In genomic region chr7:66629222-66629658, GRCh38 we compare ENCODE assay signal across 8 cellular contexts. TPM values are rescaled to one million over a fixed set of nuclear protein-coding genes. Genes with fewer than 3 reads are reported as not detected.
DNase-seq lines count a peak whose midpoint lies in the region; ATAC-seq and TF ChIP-seq lines count a peak whose summit lies in the region.

No MANE protein-coding gene starts in this region.

- TF ChIP-seq CTCF in MM.1S (IDR thresholded peaks at IDR 0.05; ENCODE audit: low read length) = no peak
- TF ChIP-seq CTCF in coronary artery (IDR thresholded peaks at IDR 0.05) = no peak

- H3K9me2 ChIP-seq in MM.1S (replicated peaks; ENCODE audit: insufficient read depth, low read length) = no peaks in the 10 kb centered on the region

- H4K20me1 ChIP-seq in MM.1S (ENCODE audit: insufficient read depth, low read length) = no peaks in the 10 kb centered on the region

- H3K4me3 ChIP-seq in MM.1S (ENCODE audit: low read length) (peak overlapping the region; percentile 67), coronary artery (peak overlapping the region; percentile 95), mononuclear cell (ENCODE audit: low read length) (peak overlapping the region; percentile 67)

- H3K36me3 ChIP-seq in MM.1S (replicated peaks; ENCODE audit: insufficient read depth, low read length) = no peaks in the 10 kb centered on the region

- peak overlapping the region; percentile 67; the same call in 1 of the 2 replicates for H2AFZ ChIP-seq in MM.1S (ENCODE audit: low read length)

- DNase-seq in MM.1S (no peak), coronary artery (ENCODE audit: low spot score) (peak; percentile 84), SIG-M5 (lab: John Stamatoyannopoulos, UW) (no peak), NCI-H187 (lab: John Stamatoyannopoulos, UW) (no peak)

- peak overlapping the region; percentile 50; the same call in 1 of the 2 replicates for H3K4me2 ChIP-seq in MM.1S (ENCODE audit: low read depth, low read length)

- H3K79me2 ChIP-seq in MM.1S (ENCODE audit: low read length) = peaks cover 13% of the 10 kb centered on the region; the same call in 1 of the 2 replicates

- peak; percentile 1 for ATAC-seq in GM19351 (IDR thresholded peaks at IDR 0.05; ENCODE audit: unreplicated experiment)
- no peak for ATAC-seq in GM19397 (IDR thresholded peaks at IDR 0.05; ENCODE audit: unreplicated experiment)
- ATAC-seq in GM18520 (IDR thresholded peaks at IDR 0.05; ENCODE audit: unreplicated experiment) = no peak

- H3K27ac ChIP-seq in MM.1S (ENCODE audit: low read length) (peak overlapping the region; percentile 56; the same call in 1 of the 2 replicates), coronary artery (peak overlapping the region; percentile 95 to 99)

- peaks cover 17% of the 10 kb centered on the region for H3F3A ChIP-seq in MM.1S (ENCODE audit: insufficient read depth, low read length)

- H3K27me3 ChIP-seq in MM.1S (replicated peaks; ENCODE audit: insufficient read depth, low read length) = 0 out of 2 replicates have a peak, but pooled peaks cover 3% of the 10 kb centered on the region
- no peaks in the 10 kb centered on the region for H3K27me3 ChIP-seq in mononuclear cell (ENCODE audit: insufficient read depth, low read length)

- peak overlapping the region; percentile 64; the same call in 1 of the 2 replicates for H3K9ac ChIP-seq in MM.1S (ENCODE audit: low read length)

- H3K9me3 ChIP-seq in MM.1S (replicated peaks; ENCODE audit: insufficient read depth, low read length) = no peaks in the 10 kb centered on the region
- H3K9me3 ChIP-seq in mononuclear cell (ENCODE audit: low read depth, low read length) = no peaks in the 10 kb centered on the region

- H3K4me1 ChIP-seq in MM.1S (ENCODE audit: low read length) (peaks cover 25% of the 10 kb centered on the region), mononuclear cell (ENCODE audit: insufficient read depth, low read length) (peaks cover 52% of the 10 kb centered on the region)

RNA-seq across cellular contexts. Expression of gene KCTD7, which starts 0.6 kb away (rescaled TPM):
- 8.7 TPM for total RNA-seq in mononuclear cell
